In the genomic region with DNA sequence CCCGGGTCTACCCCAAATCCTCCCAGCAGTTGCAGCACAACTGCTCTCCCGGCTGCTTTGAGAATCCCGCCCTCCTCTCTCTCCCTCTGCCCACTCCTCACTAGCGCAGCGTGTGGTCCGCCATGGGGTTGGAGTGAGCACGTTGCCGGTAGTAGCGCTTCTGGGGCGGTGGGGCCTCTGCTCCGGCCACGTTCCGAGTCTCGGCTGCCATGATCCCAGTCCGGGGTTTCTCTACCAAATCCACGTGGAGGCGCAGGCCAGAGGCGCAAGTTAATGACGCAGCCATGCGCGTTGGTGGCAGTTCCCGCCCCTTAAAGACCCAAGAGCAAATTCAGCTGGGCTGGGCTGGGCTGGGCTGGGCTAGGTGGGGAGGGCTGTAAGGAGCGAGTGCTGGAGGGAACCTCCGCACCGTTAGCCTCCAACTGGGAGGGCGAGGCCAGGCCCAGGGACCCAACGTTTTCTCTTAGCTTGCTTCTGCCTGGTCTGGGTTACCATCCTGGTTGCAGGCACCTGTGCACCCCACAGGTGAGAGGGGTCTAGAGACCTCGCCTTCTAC, we compare ENCODE assay signal across 8 cellular contexts. TPM values are rescaled to one million over a fixed set of nuclear protein-coding genes. Genes with fewer than 3 reads are reported as not detected.
A peak's percentile ranks its signal among the peaks of the same experiment; 100 is the strongest.
DNase-seq lines count a peak whose midpoint lies in the region; ATAC-seq and TF ChIP-seq lines count a peak whose summit lies in the region.

METTL1 (minus strand) TSS at position 233 of the 556 bp plus-strand sequence; CDS start at position 211, 22 bp downstream.

- no peaks in the 10 kb centered on the region for H3K27me3 ChIP-seq in ACC112 (ENCODE audit: insufficient read depth, low read length)
- peaks cover 0 to 7% (median 4%) of the 10 kb centered on the region in 7 donors for H3K27me3 ChIP-seq in spleen (replicated peaks in 1 of 7)

- peak; percentile 83 for ATAC-seq in GM18868 (IDR thresholded peaks at IDR 0.05; ENCODE audit: unreplicated experiment)
- peak; percentile 72 for ATAC-seq in HG03108 (IDR thresholded peaks at IDR 0.05; ENCODE audit: unreplicated experiment)
- peak; percentile 89 for ATAC-seq in WTC11

- H3K36me3 ChIP-seq in ACC112 (ENCODE audit: insufficient read depth, low read length) (peaks cover 2% of the 10 kb centered on the region; the same call in 1 of the 2 replicates), spleen (peaks cover 0 to 28% (median 1%) of the 10 kb centered on the region in 6 donors)

- CTCF ChIA-PET in WTC11 (lab: Charles Lee), result interaction anchor here (0.6 to 1.5 kb wide), 11 partner anchors 9 to 1088 kb away, joined by 3 to 19 read pairs (median 3); partner anchors contain the start of gene TSFM

- H3K4me3 Mint-ChIP-seq in WTC11 (peak within 1 kb of the TSS; percentile 97), immature natural killer cell (peak within 1 kb of the TSS; percentile 94 to 99 (median 97))

- peaks cover 31% of the 10 kb centered on the region for H3K27me3 Mint-ChIP-seq in WTC11 (ENCODE audit: low read depth)
- peaks cover 0 to 11% (median 5%) of the 10 kb centered on the region in 3 donors for H3K27me3 Mint-ChIP-seq in immature natural killer cell (ENCODE audit: low read depth in 3 of 3)

- no peak for TF ChIP-seq CTCF in WTC11 (IDR thresholded peaks at IDR 0.05)
- TF ChIP-seq CTCF in cardiac fibroblast (IDR thresholded peaks at IDR 0.05; ENCODE audit: low read depth, low read length), result no peak
- no peak for TF ChIP-seq CTCF in spleen (IDR thresholded peaks at IDR 0.05 in 8 of 11, conservative IDR thresholded peaks at IDR 0.05 in 3 of 11)

- H3K27ac Mint-ChIP-seq in WTC11 (peak within 1 kb of the TSS; percentile 100), immature natural killer cell (peak within 1 kb of the TSS; percentile 92 to 96 (median 92))

- H3K4me3 ChIP-seq in ACC112 (ENCODE audit: low read depth, low read length) (peak within 1 kb of the TSS; percentile 75), cardiac fibroblast (replicated peaks in 1 of 2; ENCODE audit: low read depth in 2 of 2, low read length in 2 of 2) (peak within 1 kb of the TSS; percentile 89 to 97), spleen (peak within 1 kb of the TSS; percentile 66 to 94 (median 82))

- H3K4me1 Mint-ChIP-seq in WTC11, result peaks cover 10% of the 10 kb centered on the region
- H3K4me1 Mint-ChIP-seq in immature natural killer cell, result peaks cover 11 to 23% of the 10 kb centered on the region in 2 donors

- H3K9me3 Mint-ChIP-seq in WTC11 (no peaks in the 10 kb centered on the region), immature natural killer cell (no peaks in the 10 kb centered on the region)

- DNase-seq in NCI-H2196 (lab: John Stamatoyannopoulos, UW; ENCODE audit: unreplicated experiment), result peak; percentile 95
- peak; percentile 97 for DNase-seq in WTC11 (ENCODE audit: low spot score)
- peak; percentile 96 to 98 for DNase-seq in cardiac fibroblast (ENCODE audit: low read depth in 2 of 2)
- peak; percentile 85 to 86 (median 86) for DNase-seq in immature natural killer cell
- peak; percentile 97 for DNase-seq in spleen

- intact Hi-C loops in spleen (cut with DNase I; ENCODE audit: low total_unique reads), result no loop called here

- no peaks in the 10 kb centered on the region for H3K9me3 ChIP-seq in spleen

- H3K36me3 Mint-ChIP-seq in WTC11 (peaks cover 23% of the 10 kb centered on the region), immature natural killer cell (peaks cover 6 to 12% (median 9%) of the 10 kb centered on the region in 3 donors)

- peak within 1 kb of the TSS; percentile 74 for H3K27ac ChIP-seq in ACC112 (ENCODE audit: low read depth, low read length)
- peak within 1 kb of the TSS; percentile 70 to 93 (median 90) for H3K27ac ChIP-seq in spleen

- POLR2A ChIA-PET in WTC11 (lab: Charles Lee), result interaction anchor here (0.7 to 1.0 kb wide), 10 partner anchors 8 to 81 kb away, joined by 3 to 6 read pairs (median 4); partner anchors contain the start of genes CDK4, CTDSP2 and TSPAN31

- peaks cover 7% of the 10 kb centered on the region for H3K4me1 ChIP-seq in ACC112 (ENCODE audit: control insufficient read depth, insufficient read depth, low read length, unreplicated experiment)
- H3K4me1 ChIP-seq in spleen, result peaks cover 6 to 41% (median 24%) of the 10 kb centered on the region in 6 donors

- peak within 1 kb of the TSS; percentile 93 for H2AFZ ChIP-seq in ACC112 (ENCODE audit: low read length, unreplicated experiment)

- TF ChIP-seq POLR2A in spleen (IDR thresholded peaks at IDR 0.05), result peak in 1 of 3 donors; percentile 21

- peaks cover 9% of the 10 kb centered on the region for H3K79me2 ChIP-seq in ACC112 (ENCODE audit: control insufficient read depth, insufficient read depth, low read length, unreplicated experiment)

- WGBS in spleen, 5 donors, result 0 to 1% (median 1%) methylated on average over 25 to 28 of the region's 28 CpGs

TF ChIP-seq in WTC11, 78 proteins besides CTCF, POLR2A, EP300 and RAD21 (continues in another document):
- no peak for TF ChIP-seq SMAD4 (CRISPR knock-in tag; IDR thresholded peaks at IDR 0.05)
- TF ChIP-seq, protein P1, sequence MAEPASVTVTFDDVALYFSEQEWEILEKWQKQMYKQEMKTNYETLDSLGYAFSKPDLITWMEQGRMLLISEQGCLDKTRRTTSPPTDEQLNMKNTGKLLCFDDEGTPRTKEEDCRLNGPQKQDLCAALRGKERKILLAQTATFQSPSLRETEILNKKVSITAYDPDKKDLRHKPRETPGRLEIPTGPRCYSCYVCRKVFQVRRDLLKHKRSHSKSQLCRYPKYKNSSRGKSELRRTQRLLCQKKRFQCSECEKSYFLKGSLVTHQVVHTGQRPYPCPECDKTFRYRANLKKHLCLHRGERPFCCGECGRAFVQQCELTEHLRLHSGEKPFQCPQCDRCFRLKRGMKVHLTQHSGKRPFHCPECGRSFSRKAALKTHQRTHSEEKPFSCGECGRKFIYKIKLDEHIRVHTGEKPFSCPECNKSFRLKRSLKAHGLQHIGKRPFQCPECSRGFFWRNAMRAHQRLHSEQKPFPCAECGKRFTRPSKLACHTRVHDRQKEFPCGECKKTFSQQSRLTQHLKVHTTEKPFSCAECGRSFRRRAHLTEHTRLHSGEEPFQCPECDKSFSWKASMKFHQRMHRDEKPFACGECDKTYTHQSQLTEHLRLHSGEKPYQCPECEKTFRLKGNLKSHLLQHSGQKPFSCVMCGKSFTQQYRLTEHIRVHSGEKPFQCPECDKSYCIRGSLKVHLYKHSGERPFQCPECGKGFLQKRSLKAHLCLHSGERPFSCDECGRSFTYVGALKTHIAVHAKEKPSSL (CRISPR knock-in tag; conservative IDR thresholded peaks at IDR 0.05), result no peak
- peak; percentile 64; the same call in 1 of the 2 replicates for TF ChIP-seq ZBTB43 (CRISPR knock-in tag; IDR thresholded peaks at IDR 0.05)
- TF ChIP-seq, protein P2, sequence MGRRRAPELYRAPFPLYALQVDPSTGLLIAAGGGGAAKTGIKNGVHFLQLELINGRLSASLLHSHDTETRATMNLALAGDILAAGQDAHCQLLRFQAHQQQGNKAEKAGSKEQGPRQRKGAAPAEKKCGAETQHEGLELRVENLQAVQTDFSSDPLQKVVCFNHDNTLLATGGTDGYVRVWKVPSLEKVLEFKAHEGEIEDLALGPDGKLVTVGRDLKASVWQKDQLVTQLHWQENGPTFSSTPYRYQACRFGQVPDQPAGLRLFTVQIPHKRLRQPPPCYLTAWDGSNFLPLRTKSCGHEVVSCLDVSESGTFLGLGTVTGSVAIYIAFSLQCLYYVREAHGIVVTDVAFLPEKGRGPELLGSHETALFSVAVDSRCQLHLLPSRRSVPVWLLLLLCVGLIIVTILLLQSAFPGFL (CRISPR knock-in tag; IDR thresholded peaks at IDR 0.05; ENCODE audit: borderline replicate concordance), result 0 out of 2 replicates have a peak, but pooled peaks have one; percentile 23
- no peak for TF ChIP-seq NFATC4 (CRISPR knock-in tag; IDR thresholded peaks at IDR 0.05)
- no peak for TF ChIP-seq IRF1 (CRISPR knock-in tag; IDR thresholded peaks at IDR 0.05)
- TF ChIP-seq KAT7 (CRISPR knock-in tag; IDR thresholded peaks at IDR 0.05; ENCODE audit: borderline replicate concordance), result no peak
- TF ChIP-seq FOXK1 (CRISPR knock-in tag; IDR thresholded peaks at IDR 0.05), result peak; percentile 96

RNA-seq across cellular contexts. Expression of gene METTL1, which starts in this region (rescaled TPM):
- 25.5 to 31.7 TPM (median 28.6 TPM) in 3 replicates for total RNA-seq in WTC11 (2021)
- polyA plus RNA-seq in immature natural killer cell, result 10 to 100 TPM in 1 of 3 donors, 1 to 10 TPM in 2; 3.5 to 11.8 (median 6.7) TPM
- total RNA-seq in spleen, result 10 to 100 TPM in 3 of 7 donors, 1 to 10 TPM in 4; 4.9 to 22.0 (median 9.9) TPM
- 10 to 100 TPM; 15.8 to 20.7 (median 16.3) TPM for polyA plus RNA-seq in spleen

Comparison
In these comparisons a context has a peak if more than half of its experiments do, and no peak if none do; other contexts are left out.
1. Peak in every context shown above with its lines: DNase-seq, ATAC-seq, H3K4me3 ChIP-seq and H3K27ac ChIP-seq.